Comparison of ENCODE assay signal across 22 cellular contexts in the genomic region with DNA sequence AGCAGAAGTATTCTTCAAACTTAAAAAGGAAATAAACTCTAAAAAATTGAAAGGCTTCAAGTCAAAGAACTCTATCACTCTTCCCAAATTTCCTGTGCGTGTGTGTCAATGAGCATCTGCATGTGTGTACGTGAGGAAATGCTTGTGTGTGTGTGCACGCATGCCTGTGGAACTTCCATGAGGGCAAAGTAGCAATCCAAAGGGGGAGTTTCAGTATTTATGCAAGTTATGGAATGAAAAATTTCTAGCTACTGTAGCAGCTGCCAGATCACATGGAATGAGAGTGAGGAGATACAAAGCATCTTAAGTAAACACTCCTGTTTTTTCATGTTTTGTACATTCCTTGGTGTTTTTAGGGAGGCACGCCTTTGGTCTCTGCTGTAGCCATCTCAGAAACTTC.
"Had no signal": no experiment of that assay in that cellular context is flagged by ENCODE, and none has a peak within 500 bp of the region (broad histone marks: within the 10 kb centered on the region; RNA-seq: fewer than 3 reads in every experiment).

No MANE protein-coding gene starts in this region.

- DNase-seq: activated CD4-positive, alpha-beta T cell treated with anti-CD3 and anti-CD28 coated beads, Interleukin-2, amount 50 U/mL, for 1 hour; activated naive CD4-positive, alpha-beta T cell treated with anti-CD3 and anti-CD28 coated beads, Interleukin-2, amount 10 ng/mL, durations not matched to agents 7 days and 5 days; activated T-cell treated with anti-CD3 and anti-CD28 coated beads for 4 hours; adrenal gland; foreskin keratinocyte; glutamatergic neuron; hypothalamus; naive thymus-derived CD4-positive, alpha-beta T cell; posterior cingulate gyrus; retina; SJCRH30; stimulated activated CD4-positive, alpha-beta T cell treated with anti-CD3 and anti-CD28 coated beads, Interleukin-4, amount 100 ng/mL, for 4 hours; stimulated activated CD8-positive, alpha-beta memory T cell treated with anti-CD3 and anti-CD28 coated beads, Interleukin-4, amount 100 ng/mL, for 48 hours; stimulated activated naive CD4-positive, alpha-beta T cell treated with Interleukin-2 at 50 U/mL for 16 hours; substantia nigra; T-helper 2 cell; upper lobe of left lung had no signal

- H3K4me3 ChIP-seq: adrenal gland, cardiac muscle cell, esophagus muscularis mucosa, SJCRH30, skin epidermis, upper lobe of left lung had no signal

- H3K27me3 ChIP-seq: adrenal gland, cardiac muscle cell, esophagus muscularis mucosa, foreskin keratinocyte, SJCRH30, upper lobe of left lung had no signal

- H3K27ac Mint-ChIP-seq: activated naive CD4-positive, alpha-beta T cell treated with anti-CD3 and anti-CD28 coated beads, Interleukin-2, amount 10 ng/mL, durations not matched to agents 7 days and 5 days; activated T-helper 2 cell treated with anti-CD3 and anti-CD28 coated beads, Interferon-gamma antibody, Interleukin-2, Interleukin-4, amounts not matched to agents 10 μg/mL and 5 μg/mL and 100 μg/mL, durations not matched to agents 14 hours and 24 hours and 36 hours; naive thymus-derived CD4-positive, alpha-beta T cell had no signal

- H3K9me3 Mint-ChIP-seq: activated naive CD4-positive, alpha-beta T cell treated with anti-CD3 and anti-CD28 coated beads, Interleukin-2, amount 10 ng/mL, durations not matched to agents 7 days and 5 days; activated T-helper 2 cell treated with anti-CD3 and anti-CD28 coated beads, Interferon-gamma antibody, Interleukin-2, Interleukin-4, amounts not matched to agents 10 μg/mL and 5 μg/mL and 100 μg/mL, durations not matched to agents 14 hours and 24 hours and 36 hours; naive thymus-derived CD4-positive, alpha-beta T cell had no signal

- H3K36me3 Mint-ChIP-seq: activated naive CD4-positive, alpha-beta T cell treated with anti-CD3 and anti-CD28 coated beads, Interleukin-2, amount 10 ng/mL, durations not matched to agents 7 days and 5 days; naive thymus-derived CD4-positive, alpha-beta T cell had no signal

- FAIRE-seq: colon had no signal

- H3K4me1 ChIP-seq: SJCRH30 had no signal

- H3K4me3 Mint-ChIP-seq: activated naive CD4-positive, alpha-beta T cell treated with anti-CD3 and anti-CD28 coated beads, Interleukin-2, amount 10 ng/mL, durations not matched to agents 7 days and 5 days; naive thymus-derived CD4-positive, alpha-beta T cell had no signal

- H3K4me1 Mint-ChIP-seq: activated naive CD4-positive, alpha-beta T cell treated with anti-CD3 and anti-CD28 coated beads, Interleukin-2, amount 10 ng/mL, durations not matched to agents 7 days and 5 days; naive thymus-derived CD4-positive, alpha-beta T cell had no signal

- H3K9me3 ChIP-seq: adrenal gland, esophagus muscularis mucosa, SJCRH30, upper lobe of left lung had no signal

- ATAC-seq: foreskin keratinocyte; naive thymus-derived CD4-positive, alpha-beta T cell had no signal

- H3K36me3 ChIP-seq: adrenal gland, cardiac muscle cell, SJCRH30 had no signal

- H3K27ac ChIP-seq: cardiac muscle cell, esophagus muscularis mucosa, foreskin keratinocyte, SJCRH30 had no signal
